In the genomic region with DNA sequence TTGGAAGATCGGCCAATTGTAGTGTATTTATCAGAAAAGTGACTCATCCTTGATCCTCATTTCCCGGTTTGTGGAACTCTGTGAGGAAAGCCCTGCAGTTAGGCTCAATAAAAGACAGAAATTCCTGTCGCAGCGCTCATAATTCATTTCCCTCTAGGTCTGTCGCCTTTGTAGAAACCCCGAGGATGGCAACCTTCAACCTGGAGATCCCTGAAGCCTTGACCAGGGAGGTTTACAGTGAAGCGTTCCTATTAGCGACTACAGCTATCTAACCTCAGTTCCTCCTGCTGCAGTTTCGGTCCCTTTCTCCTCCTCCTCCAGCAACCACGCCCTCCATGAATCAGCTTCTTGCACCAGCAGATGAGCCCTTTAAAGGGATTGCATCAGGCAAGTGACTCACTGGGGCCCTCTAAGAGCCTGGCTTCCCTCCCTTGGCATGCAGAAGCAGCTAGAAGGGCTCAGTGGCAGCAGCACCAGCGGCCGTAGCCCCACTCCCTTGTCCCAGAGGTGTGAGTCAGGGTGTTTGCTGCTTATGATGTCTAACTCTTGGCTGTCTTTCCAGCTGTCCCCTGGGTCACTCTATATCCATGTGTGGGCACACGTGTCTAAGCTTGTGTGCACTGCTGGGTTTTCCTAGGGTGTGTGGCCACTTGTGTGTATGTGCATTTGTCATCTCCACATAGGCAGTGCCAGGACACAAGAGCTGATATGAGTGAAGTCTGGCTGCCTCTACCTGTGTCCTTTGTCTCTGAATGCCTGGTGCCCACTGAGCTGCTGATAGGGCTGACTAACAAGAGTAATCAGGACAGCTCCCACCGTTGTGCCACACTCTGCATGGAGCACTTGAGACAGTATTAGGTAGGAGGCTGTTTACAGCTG, we compare ENCODE assay signal across 1 cellular context.
A peak's percentile ranks its signal among the peaks of the same experiment; 100 is the strongest.
TF ChIP-seq lines count a peak whose summit lies in the region.

No MANE protein-coding gene starts in this region.

TF ChIP-seq in HepG2, 621 proteins besides CTCF, POLR2A, EP300 and RAD21 (continued from another document and continues in another):
- TF ChIP-seq, protein P1, sequence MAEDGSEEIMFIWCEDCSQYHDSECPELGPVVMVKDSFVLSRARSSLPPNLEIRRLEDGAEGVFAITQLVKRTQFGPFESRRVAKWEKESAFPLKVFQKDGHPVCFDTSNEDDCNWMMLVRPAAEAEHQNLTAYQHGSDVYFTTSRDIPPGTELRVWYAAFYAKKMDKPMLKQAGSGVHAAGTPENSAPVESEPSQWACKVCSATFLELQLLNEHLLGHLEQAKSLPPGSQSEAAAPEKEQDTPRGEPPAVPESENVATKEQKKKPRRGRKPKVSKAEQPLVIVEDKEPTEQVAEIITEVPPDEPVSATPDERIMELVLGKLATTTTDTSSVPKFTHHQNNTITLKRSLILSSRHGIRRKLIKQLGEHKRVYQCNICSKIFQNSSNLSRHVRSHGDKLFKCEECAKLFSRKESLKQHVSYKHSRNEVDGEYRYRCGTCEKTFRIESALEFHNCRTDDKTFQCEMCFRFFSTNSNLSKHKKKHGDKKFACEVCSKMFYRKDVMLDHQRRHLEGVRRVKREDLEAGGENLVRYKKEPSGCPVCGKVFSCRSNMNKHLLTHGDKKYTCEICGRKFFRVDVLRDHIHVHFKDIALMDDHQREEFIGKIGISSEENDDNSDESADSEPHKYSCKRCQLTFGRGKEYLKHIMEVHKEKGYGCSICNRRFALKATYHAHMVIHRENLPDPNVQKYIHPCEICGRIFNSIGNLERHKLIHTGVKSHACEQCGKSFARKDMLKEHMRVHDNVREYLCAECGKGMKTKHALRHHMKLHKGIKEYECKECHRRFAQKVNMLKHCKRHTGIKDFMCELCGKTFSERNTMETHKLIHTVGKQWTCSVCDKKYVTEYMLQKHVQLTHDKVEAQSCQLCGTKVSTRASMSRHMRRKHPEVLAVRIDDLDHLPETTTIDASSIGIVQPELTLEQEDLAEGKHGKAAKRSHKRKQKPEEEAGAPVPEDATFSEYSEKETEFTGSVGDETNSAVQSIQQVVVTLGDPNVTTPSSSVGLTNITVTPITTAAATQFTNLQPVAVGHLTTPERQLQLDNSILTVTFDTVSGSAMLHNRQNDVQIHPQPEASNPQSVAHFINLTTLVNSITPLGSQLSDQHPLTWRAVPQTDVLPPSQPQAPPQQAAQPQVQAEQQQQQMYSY (CRISPR knock-in tag; IDR thresholded peaks at IDR 0.05) = no peak
- peak; percentile 71 for TF ChIP-seq SALL2 (CRISPR knock-in tag; IDR thresholded peaks at IDR 0.05)
- TF ChIP-seq BCL6 (CRISPR knock-in tag; IDR thresholded peaks at IDR 0.05) = no peak
- TF ChIP-seq CEBPG (CRISPR knock-in tag; IDR thresholded peaks at IDR 0.05) = peak; percentile 99
- TF ChIP-seq, protein P2, sequence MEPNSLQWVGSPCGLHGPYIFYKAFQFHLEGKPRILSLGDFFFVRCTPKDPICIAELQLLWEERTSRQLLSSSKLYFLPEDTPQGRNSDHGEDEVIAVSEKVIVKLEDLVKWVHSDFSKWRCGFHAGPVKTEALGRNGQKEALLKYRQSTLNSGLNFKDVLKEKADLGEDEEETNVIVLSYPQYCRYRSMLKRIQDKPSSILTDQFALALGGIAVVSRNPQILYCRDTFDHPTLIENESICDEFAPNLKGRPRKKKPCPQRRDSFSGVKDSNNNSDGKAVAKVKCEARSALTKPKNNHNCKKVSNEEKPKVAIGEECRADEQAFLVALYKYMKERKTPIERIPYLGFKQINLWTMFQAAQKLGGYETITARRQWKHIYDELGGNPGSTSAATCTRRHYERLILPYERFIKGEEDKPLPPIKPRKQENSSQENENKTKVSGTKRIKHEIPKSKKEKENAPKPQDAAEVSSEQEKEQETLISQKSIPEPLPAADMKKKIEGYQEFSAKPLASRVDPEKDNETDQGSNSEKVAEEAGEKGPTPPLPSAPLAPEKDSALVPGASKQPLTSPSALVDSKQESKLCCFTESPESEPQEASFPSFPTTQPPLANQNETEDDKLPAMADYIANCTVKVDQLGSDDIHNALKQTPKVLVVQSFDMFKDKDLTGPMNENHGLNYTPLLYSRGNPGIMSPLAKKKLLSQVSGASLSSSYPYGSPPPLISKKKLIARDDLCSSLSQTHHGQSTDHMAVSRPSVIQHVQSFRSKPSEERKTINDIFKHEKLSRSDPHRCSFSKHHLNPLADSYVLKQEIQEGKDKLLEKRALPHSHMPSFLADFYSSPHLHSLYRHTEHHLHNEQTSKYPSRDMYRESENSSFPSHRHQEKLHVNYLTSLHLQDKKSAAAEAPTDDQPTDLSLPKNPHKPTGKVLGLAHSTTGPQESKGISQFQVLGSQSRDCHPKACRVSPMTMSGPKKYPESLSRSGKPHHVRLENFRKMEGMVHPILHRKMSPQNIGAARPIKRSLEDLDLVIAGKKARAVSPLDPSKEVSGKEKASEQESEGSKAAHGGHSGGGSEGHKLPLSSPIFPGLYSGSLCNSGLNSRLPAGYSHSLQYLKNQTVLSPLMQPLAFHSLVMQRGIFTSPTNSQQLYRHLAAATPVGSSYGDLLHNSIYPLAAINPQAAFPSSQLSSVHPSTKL (CRISPR knock-in tag; IDR thresholded peaks at IDR 0.05) = peak; percentile 58
- TF ChIP-seq, protein P3, sequence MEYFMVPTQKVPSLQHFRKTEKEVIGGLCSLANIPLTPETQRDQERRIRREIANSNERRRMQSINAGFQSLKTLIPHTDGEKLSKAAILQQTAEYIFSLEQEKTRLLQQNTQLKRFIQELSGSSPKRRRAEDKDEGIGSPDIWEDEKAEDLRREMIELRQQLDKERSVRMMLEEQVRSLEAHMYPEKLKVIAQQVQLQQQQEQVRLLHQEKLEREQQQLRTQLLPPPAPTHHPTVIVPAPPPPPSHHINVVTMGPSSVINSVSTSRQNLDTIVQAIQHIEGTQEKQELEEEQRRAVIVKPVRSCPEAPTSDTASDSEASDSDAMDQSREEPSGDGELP (IDR thresholded peaks at IDR 0.05; ENCODE audit: borderline replicate concordance, low read depth) = peak; percentile 16; the same call in 1 of the 2 replicates
- no peak for TF ChIP-seq HHEX (CRISPR knock-in tag; IDR thresholded peaks at IDR 0.05)
- no peak for TF ChIP-seq SUZ12 (IDR thresholded peaks at IDR 0.05; ENCODE audit: low read depth, low read length)
- TF ChIP-seq ZNF747 (CRISPR knock-in tag; IDR thresholded peaks at IDR 0.05; ENCODE audit: borderline replicate concordance) = no peak
- peak; percentile 82 for TF ChIP-seq CCDC6 (CRISPR knock-in tag; IDR thresholded peaks at IDR 0.05)
- TF ChIP-seq TRIM24 (CRISPR knock-in tag; IDR thresholded peaks at IDR 0.05) = no peak
- TF ChIP-seq, protein P4, sequence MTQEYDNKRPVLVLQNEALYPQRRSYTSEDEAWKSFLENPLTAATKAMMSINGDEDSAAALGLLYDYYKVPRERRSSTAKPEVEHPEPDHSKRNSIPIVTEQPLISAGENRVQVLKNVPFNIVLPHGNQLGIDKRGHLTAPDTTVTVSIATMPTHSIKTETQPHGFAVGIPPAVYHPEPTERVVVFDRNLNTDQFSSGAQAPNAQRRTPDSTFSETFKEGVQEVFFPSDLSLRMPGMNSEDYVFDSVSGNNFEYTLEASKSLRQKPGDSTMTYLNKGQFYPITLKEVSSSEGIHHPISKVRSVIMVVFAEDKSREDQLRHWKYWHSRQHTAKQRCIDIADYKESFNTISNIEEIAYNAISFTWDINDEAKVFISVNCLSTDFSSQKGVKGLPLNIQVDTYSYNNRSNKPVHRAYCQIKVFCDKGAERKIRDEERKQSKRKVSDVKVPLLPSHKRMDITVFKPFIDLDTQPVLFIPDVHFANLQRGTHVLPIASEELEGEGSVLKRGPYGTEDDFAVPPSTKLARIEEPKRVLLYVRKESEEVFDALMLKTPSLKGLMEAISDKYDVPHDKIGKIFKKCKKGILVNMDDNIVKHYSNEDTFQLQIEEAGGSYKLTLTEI (CRISPR knock-in tag; conservative IDR thresholded peaks at IDR 0.05) = no peak
- TF ChIP-seq THYN1 (CRISPR knock-in tag; IDR thresholded peaks at IDR 0.05; ENCODE audit: borderline replicate concordance, low read depth) = no peak
- TF ChIP-seq NFYB (CRISPR knock-in tag; IDR thresholded peaks at IDR 0.05) = no peak
- TF ChIP-seq ZNF75D (CRISPR knock-in tag; IDR thresholded peaks at IDR 0.05; ENCODE audit: borderline replicate concordance) = no peak
- TF ChIP-seq ZBTB20 (CRISPR knock-in tag; IDR thresholded peaks at IDR 0.05; ENCODE audit: borderline replicate concordance, low read depth) = 0 out of 2 replicates have a peak, but pooled peaks have one; percentile 55
- TF ChIP-seq, protein P5, sequence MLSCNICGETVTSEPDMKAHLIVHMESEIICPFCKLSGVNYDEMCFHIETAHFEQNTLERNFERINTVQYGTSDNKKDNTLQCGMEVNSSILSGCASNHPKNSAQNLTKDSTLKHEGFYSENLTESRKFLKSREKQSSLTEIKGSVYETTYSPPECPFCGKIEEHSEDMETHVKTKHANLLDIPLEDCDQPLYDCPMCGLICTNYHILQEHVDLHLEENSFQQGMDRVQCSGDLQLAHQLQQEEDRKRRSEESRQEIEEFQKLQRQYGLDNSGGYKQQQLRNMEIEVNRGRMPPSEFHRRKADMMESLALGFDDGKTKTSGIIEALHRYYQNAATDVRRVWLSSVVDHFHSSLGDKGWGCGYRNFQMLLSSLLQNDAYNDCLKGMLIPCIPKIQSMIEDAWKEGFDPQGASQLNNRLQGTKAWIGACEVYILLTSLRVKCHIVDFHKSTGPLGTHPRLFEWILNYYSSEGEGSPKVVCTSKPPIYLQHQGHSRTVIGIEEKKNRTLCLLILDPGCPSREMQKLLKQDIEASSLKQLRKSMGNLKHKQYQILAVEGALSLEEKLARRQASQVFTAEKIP (CRISPR knock-in tag; IDR thresholded peaks at IDR 0.05; ENCODE audit: borderline replicate concordance) = no peak
- TF ChIP-seq, protein P6, sequence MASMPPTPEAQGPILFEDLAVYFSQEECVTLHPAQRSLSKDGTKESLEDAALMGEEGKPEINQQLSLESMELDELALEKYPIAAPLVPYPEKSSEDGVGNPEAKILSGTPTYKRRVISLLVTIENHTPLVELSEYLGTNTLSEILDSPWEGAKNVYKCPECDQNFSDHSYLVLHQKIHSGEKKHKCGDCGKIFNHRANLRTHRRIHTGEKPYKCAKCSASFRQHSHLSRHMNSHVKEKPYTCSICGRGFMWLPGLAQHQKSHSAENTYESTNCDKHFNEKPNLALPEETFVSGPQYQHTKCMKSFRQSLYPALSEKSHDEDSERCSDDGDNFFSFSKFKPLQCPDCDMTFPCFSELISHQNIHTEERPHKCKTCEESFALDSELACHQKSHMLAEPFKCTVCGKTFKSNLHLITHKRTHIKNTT (CRISPR knock-in tag; IDR thresholded peaks at IDR 0.05) = no peak
- TF ChIP-seq, protein P7, sequence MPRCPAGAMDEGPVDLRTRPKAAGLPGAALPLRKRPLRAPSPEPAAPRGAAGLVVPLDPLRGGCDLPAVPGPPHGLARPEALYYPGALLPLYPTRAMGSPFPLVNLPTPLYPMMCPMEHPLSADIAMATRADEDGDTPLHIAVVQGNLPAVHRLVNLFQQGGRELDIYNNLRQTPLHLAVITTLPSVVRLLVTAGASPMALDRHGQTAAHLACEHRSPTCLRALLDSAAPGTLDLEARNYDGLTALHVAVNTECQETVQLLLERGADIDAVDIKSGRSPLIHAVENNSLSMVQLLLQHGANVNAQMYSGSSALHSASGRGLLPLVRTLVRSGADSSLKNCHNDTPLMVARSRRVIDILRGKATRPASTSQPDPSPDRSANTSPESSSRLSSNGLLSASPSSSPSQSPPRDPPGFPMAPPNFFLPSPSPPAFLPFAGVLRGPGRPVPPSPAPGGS (CRISPR knock-in tag; IDR thresholded peaks at IDR 0.05) = no peak
- peak; percentile 30 for TF ChIP-seq ZNF143 (CRISPR knock-in tag; IDR thresholded peaks at IDR 0.05)
- no peak for TF ChIP-seq SRY (CRISPR knock-in tag; IDR thresholded peaks at IDR 0.05)
- TF ChIP-seq, protein P8, sequence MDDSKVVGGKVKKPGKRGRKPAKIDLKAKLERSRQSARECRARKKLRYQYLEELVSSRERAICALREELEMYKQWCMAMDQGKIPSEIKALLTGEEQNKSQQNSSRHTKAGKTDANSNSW (CRISPR knock-in tag; IDR thresholded peaks at IDR 0.05; ENCODE audit: borderline replicate concordance) = no peak
- peak in 1 of 2 experiments; percentile 85; a peak in 2 of 4 replicates for TF ChIP-seq KLF16 (CRISPR knock-in tag; IDR thresholded peaks at IDR 0.05)
- TF ChIP-seq JARID2 (CRISPR knock-in tag; IDR thresholded peaks at IDR 0.05; ENCODE audit: insufficient replicate concordance) = no peak
- TF ChIP-seq, protein P9, sequence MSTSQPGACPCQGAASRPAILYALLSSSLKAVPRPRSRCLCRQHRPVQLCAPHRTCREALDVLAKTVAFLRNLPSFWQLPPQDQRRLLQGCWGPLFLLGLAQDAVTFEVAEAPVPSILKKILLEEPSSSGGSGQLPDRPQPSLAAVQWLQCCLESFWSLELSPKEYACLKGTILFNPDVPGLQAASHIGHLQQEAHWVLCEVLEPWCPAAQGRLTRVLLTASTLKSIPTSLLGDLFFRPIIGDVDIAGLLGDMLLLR (CRISPR knock-in tag; IDR thresholded peaks at IDR 0.05) = no peak
- TF ChIP-seq, protein P10, sequence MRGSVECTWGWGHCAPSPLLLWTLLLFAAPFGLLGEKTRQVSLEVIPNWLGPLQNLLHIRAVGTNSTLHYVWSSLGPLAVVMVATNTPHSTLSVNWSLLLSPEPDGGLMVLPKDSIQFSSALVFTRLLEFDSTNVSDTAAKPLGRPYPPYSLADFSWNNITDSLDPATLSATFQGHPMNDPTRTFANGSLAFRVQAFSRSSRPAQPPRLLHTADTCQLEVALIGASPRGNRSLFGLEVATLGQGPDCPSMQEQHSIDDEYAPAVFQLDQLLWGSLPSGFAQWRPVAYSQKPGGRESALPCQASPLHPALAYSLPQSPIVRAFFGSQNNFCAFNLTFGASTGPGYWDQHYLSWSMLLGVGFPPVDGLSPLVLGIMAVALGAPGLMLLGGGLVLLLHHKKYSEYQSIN (CRISPR knock-in tag; IDR thresholded peaks at IDR 0.05; ENCODE audit: borderline replicate concordance) = no peak
- TF ChIP-seq, protein P11, sequence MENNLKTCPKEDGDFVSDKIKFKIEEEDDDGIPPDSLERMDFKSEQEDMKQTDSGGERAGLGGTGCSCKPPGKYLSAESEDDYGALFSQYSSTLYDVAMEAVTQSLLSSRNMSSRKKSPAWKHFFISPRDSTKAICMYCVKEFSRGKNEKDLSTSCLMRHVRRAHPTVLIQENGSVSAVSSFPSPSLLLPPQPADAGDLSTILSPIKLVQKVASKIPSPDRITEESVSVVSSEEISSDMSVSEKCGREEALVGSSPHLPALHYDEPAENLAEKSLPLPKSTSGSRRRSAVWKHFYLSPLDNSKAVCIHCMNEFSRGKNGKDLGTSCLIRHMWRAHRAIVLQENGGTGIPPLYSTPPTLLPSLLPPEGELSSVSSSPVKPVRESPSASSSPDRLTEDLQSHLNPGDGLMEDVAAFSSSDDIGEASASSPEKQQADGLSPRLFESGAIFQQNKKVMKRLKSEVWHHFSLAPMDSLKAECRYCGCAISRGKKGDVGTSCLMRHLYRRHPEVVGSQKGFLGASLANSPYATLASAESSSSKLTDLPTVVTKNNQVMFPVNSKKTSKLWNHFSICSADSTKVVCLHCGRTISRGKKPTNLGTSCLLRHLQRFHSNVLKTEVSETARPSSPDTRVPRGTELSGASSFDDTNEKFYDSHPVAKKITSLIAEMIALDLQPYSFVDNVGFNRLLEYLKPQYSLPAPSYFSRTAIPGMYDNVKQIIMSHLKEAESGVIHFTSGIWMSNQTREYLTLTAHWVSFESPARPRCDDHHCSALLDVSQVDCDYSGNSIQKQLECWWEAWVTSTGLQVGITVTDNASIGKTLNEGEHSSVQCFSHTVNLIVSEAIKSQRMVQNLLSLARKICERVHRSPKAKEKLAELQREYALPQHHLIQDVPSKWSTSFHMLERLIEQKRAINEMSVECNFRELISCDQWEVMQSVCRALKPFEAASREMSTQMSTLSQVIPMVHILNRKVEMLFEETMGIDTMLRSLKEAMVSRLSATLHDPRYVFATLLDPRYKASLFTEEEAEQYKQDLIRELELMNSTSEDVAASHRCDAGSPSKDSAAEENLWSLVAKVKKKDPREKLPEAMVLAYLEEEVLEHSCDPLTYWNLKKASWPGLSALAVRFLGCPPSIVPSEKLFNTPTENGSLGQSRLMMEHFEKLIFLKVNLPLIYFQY (CRISPR knock-in tag; IDR thresholded peaks at IDR 0.05; ENCODE audit: borderline replicate concordance) = no peak
